8 cellular contexts compared by ENCODE assay signal in genomic region chr11:65651589-65652510, GRCh38. TPM values are rescaled to one million over a fixed set of nuclear protein-coding genes. Genes with fewer than 3 reads are reported as not detected.
DNase-seq lines count a peak whose midpoint lies in the region; ATAC-seq and FAIRE-seq lines count a peak whose summit lies in the region.

No MANE protein-coding gene starts in this region.

- H3K4me3 ChIP-seq in iPS-11a (ENCODE audit: low read depth, low read length) (peak overlapping the region; percentile 47), skin epidermis (peak overlapping the region; percentile 31 to 50 (median 40))

- peak; percentile 83 for FAIRE-seq in HTR-8/SVneo (lab: Jason Lieb, UNC)

- no peak for ATAC-seq in HG03432 (IDR thresholded peaks at IDR 0.05; ENCODE audit: unreplicated experiment)

- DNase-seq in DMS53 (lab: John Stamatoyannopoulos, UW) (peak; percentile 76), HTR-8/SVneo (ENCODE audit: insufficient read length, low spot score) (no peak), NCI-H1092 (lab: John Stamatoyannopoulos, UW) (no peak), globus pallidus (ENCODE audit: low spot score) (no peak)

- WGBS in adipose tissue, 3 donors, result 16 to 39% (median 20%) methylated on average over 21 to 28 of the region's 28 CpGs

- H3K27ac ChIP-seq in adipose tissue (ENCODE audit: low read depth, low read length) (peak overlapping the region; percentile 40), skin epidermis (peak overlapping the region in 20 of 21 experiments; percentile 84 to 98 (median 92))

RNA-seq across cellular contexts. Expression of gene RELA, which starts 10.9 kb away (rescaled TPM):
- 10 to 100 TPM; 30.8 to 61.2 (median 50.4) TPM for polyA plus RNA-seq in adipose tissue

RNA-seq across cellular contexts. Expression of gene SIPA1, which starts 13.9 kb away (rescaled TPM):
- polyA plus RNA-seq in adipose tissue, result 100 to 1,000 TPM in 1 of 3 donors, 10 to 100 TPM in 2; 23.7 to 105 (median 36.3) TPM

RNA-seq across cellular contexts. Expression of gene PCNX3, which starts 36.3 kb away (rescaled TPM):
- 10 to 100 TPM; 11.1 to 16.8 (median 13.3) TPM for polyA plus RNA-seq in adipose tissue

RNA-seq across cellular contexts. Expression of gene MAP3K11, which starts 37.8 kb away (rescaled TPM):
- polyA plus RNA-seq in adipose tissue, result 10 to 100 TPM; 21.4 to 85.5 (median 66.0) TPM

RNA-seq across cellular contexts. Expression of gene KCNK7, which starts 56.2 kb away (rescaled TPM):
- polyA plus RNA-seq in adipose tissue, result 1 to 10 TPM in 2 of 3 donors, under 1 TPM in 1; 0.20 to 4.4 (median 3.2) TPM
